20 cellular contexts compared by ENCODE assay signal in the genomic region with DNA sequence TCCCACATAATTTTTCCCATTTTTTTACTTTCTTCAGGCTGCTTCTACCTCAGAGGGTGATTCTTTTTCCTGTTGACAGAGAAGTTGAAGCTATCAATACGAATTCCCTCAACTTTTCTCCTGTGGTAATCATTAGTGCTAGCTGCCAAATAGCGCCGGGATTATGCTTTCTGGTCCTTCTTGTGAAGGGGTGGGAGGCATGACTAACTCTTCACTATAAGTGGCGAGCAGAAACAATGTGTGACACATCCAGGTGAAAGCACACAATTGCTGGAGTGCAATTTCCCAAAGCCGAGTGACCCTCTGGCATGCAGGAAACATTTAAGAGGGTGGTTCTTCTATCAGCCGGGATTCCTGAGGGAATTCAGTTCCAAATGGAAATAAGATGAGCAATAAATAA. TPM values are rescaled to one million over a fixed set of nuclear protein-coding genes. Genes with fewer than 3 reads are reported as not detected.
A peak's percentile ranks its signal among the peaks of the same experiment; 100 is the strongest.
DNase-seq lines count a peak whose midpoint lies in the region; ATAC-seq, FAIRE-seq and TF ChIP-seq lines count a peak whose summit lies in the region.
"Had no signal": no experiment of that assay in that cellular context is flagged by ENCODE, and none has a peak within 500 bp of the region (broad histone marks: within the 10 kb centered on the region; RNA-seq: fewer than 3 reads in every experiment).

No MANE protein-coding gene starts in this region.

- 11 to 21% methylated on average over 6 of the region's 6 CpGs for WGBS in thyroid gland, 2 donors
- WGBS in right cardiac atrium = 47% methylated on average over 6 of the region's 6 CpGs

- H3K9me3 Mint-ChIP-seq in astrocyte (ENCODE audit: unreplicated experiment) = no peaks in the 10 kb centered on the region
- H3K9me3 Mint-ChIP-seq: HFFc6 had no signal

- peak; percentile 15 for DNase-seq in M059J (ENCODE audit: low read depth)
- peak; percentile 2 for DNase-seq in astrocyte (ENCODE audit: low read depth)
- DNase-seq in fibroblast of mammary gland (ENCODE audit: low read depth) = peak; percentile 2
- peak; percentile 15 to 28 for DNase-seq in thyroid gland
- no peak for DNase-seq in NCI-H82 treated with DMSO at 0.1 percent for 48 hours (lab: John Stamatoyannopoulos, UW; ENCODE audit: unreplicated experiment)
- DNase-seq in right cardiac atrium = no peak
- DNase-seq: ACHN; C1 segment of cervical spinal cord; Calu3; CD4-positive, alpha-beta T cell; DMS 273 treated with DMSO at 0.1 percent for 48 hours; DMS79; EL; HCEC 1CT; HFFc6 had no signal

- no peaks in the 10 kb centered on the region for H3K79me2 ChIP-seq in astrocyte (ENCODE audit: insufficient read depth, low read length)

- peaks cover 13% of the 10 kb centered on the region for H3K4me1 Mint-ChIP-seq in astrocyte (ENCODE audit: low read depth, unreplicated experiment)

- peaks cover 10% of the 10 kb centered on the region for H3K27me3 Mint-ChIP-seq in astrocyte (ENCODE audit: low read depth, unreplicated experiment)

- H3K9ac ChIP-seq in astrocyte (ENCODE audit: low read length) = no peak overlapping the region

- FAIRE-seq in astrocyte (lab: Jason Lieb, UNC) = no peak
- FAIRE-seq: G401.6, H1 had no signal

- H3K4me3 ChIP-seq in astrocyte (ENCODE audit: insufficient read depth, low read depth, low read length) (no peak overlapping the region), fibroblast of mammary gland (ENCODE audit: control insufficient read depth, low read depth, low read length) (no peak overlapping the region), thyroid gland (replicated peaks in 1 of 3) (no peak overlapping the region), right cardiac atrium (ENCODE audit: low read length) (no peak overlapping the region)

- no peak for TF ChIP-seq POLR2A in thyroid gland (IDR thresholded peaks at IDR 0.05)

- TF ChIP-seq CTCF in astrocyte (IDR thresholded peaks at IDR 0.05; ENCODE audit: insufficient read depth, low read depth, low read length) = no peak
- no peak for TF ChIP-seq CTCF in fibroblast of mammary gland (conservative IDR thresholded peaks at IDR 0.05; ENCODE audit: control insufficient read depth, insufficient read depth, low read depth, low read length)
- no peak for TF ChIP-seq CTCF in thyroid gland (IDR thresholded peaks at IDR 0.05)

- H3K36me3 ChIP-seq in astrocyte (ENCODE audit: insufficient read depth, low read length) = no peaks in the 10 kb centered on the region
- H3K36me3 ChIP-seq in thyroid gland = no peaks in the 10 kb centered on the region

- H3K36me3 Mint-ChIP-seq in astrocyte (ENCODE audit: low read depth, unreplicated experiment) = no peaks in the 10 kb centered on the region

- no peak overlapping the region for H3K4me2 ChIP-seq in astrocyte (ENCODE audit: low read length)

- H3K27ac ChIP-seq in astrocyte (ENCODE audit: low read depth, low read length) (no peak overlapping the region), thyroid gland (no peak overlapping the region), right cardiac atrium (ENCODE audit: low read length) (no peak overlapping the region)
- H3K27ac ChIP-seq: HL-60 had no signal

- H3K27ac Mint-ChIP-seq in astrocyte (ENCODE audit: unreplicated experiment) = no peak overlapping the region
- H3K27ac Mint-ChIP-seq: CD4-positive, alpha-beta T cell; HFFc6 had no signal

- H3K27me3 ChIP-seq in astrocyte (ENCODE audit: insufficient read depth, low read length) (no peaks in the 10 kb centered on the region), thyroid gland (no peaks in the 10 kb centered on the region), right cardiac atrium (ENCODE audit: control insufficient read depth, insufficient read depth) (no peaks in the 10 kb centered on the region)

- H2AFZ ChIP-seq in astrocyte (ENCODE audit: low read depth, low read length) = no peak overlapping the region

- intact Hi-C loops in thyroid gland (cut with DNase I) = no loop called here
- intact Hi-C loops in right cardiac atrium (cut with DNase I) = no loop called here

- H3K4me3 Mint-ChIP-seq in astrocyte (ENCODE audit: unreplicated experiment) = no peak overlapping the region
- H3K4me3 Mint-ChIP-seq: CD4-positive, alpha-beta T cell; HFFc6 had no signal

- no peaks in the 10 kb centered on the region for H4K20me1 ChIP-seq in astrocyte (ENCODE audit: insufficient read depth, low read length)

- no peak for ATAC-seq in GM18520 (IDR thresholded peaks at IDR 0.05; ENCODE audit: unreplicated experiment)
- no peak for ATAC-seq in right cardiac atrium

- no peaks in the 10 kb centered on the region for H3K9me3 ChIP-seq in astrocyte (ENCODE audit: insufficient read depth, low read depth, low read length)
- no peaks in the 10 kb centered on the region for H3K9me3 ChIP-seq in thyroid gland
- no peaks in the 10 kb centered on the region for H3K9me3 ChIP-seq in right cardiac atrium (ENCODE audit: control insufficient read depth, low read length)

- H3K4me1 ChIP-seq in astrocyte (ENCODE audit: insufficient read depth, low read length) (no peaks in the 10 kb centered on the region), thyroid gland (peaks cover 0 to 4% of the 10 kb centered on the region in 2 donors), right cardiac atrium (ENCODE audit: control insufficient read depth, insufficient read depth, low read length) (no peaks in the 10 kb centered on the region)

RNA-seq across cellular contexts. Expression of a gene that starts 56.0 kb away (rescaled TPM):
- not detected in 2 replicates for total RNA-seq in M059J (2014; rRNA removed; shearing (Covaris generic))
- not detected in 2 replicates for total RNA-seq in astrocyte
- total RNA-seq in thyroid gland = not detected
- not detected for total RNA-seq in right cardiac atrium
- not detected for polyA plus RNA-seq in right cardiac atrium
- total RNA-seq: A172; Calu3; CD4-positive, alpha-beta T cell; H1; HFFc6 had no signal

Comparison
In these comparisons a context has a peak if more than half of its experiments do, and no peak if none do; other contexts are left out.
1. DNase-seq: peak in M059J (single experiment), astrocyte (single experiment), fibroblast of mammary gland (single experiment) and thyroid gland (2 of 2); none in NCI-H82 treated with DMSO at 0.1 percent for 48 hours (single experiment) and right cardiac atrium (0 of 3).